In genomic region chr22:23760056-23760455, GRCh38 we compare ENCODE assay signal across 18 cellular contexts. TPM values are rescaled to one million over a fixed set of nuclear protein-coding genes. Genes with fewer than 3 reads are reported as not detected.
DNase-seq lines count a peak whose midpoint lies in the region; ATAC-seq, FAIRE-seq and TF ChIP-seq lines count a peak whose summit lies in the region.
"Had no signal": no experiment of that assay in that cellular context is flagged by ENCODE, and none has a peak within 500 bp of the region (broad histone marks: within the 10 kb centered on the region; RNA-seq: fewer than 3 reads in every experiment).

No MANE protein-coding gene starts in this region.

- ATAC-seq in K562 (no peak), GM19452 (IDR thresholded peaks at IDR 0.05; ENCODE audit: unreplicated experiment) (no peak)

- H3K9ac ChIP-seq in K562 (ENCODE audit: insufficient read depth in 1 of 2, low read depth in 2 of 2, low read length in 2 of 2) = no peak overlapping the region
- no peak overlapping the region for H3K9ac ChIP-seq in neural progenitor cell

- H3K4me2 ChIP-seq in K562 (ENCODE audit: insufficient read depth, low read length) = no peak overlapping the region
- H3K4me2 ChIP-seq in neural progenitor cell = no peak overlapping the region

- H3F3A ChIP-seq in neural progenitor cell (ENCODE audit: low read depth) = peaks cover 19% of the 10 kb centered on the region

- no peaks in the 10 kb centered on the region for H3K27me3 Mint-ChIP-seq in activated naive CD4-positive, alpha-beta T cell treated with anti-CD3 and anti-CD28 coated beads, Interleukin-2, amount 50 U/mL, for 24 hours
- peaks cover 4% of the 10 kb centered on the region for H3K27me3 Mint-ChIP-seq in neural progenitor cell (ENCODE audit: insufficient read depth, low read depth)
- H3K27me3 Mint-ChIP-seq: CD4-positive, alpha-beta T cell had no signal

- FAIRE-seq in K562 (lab: Jason Lieb, UNC) = no peak
- FAIRE-seq: GM12892 had no signal

- no peak for TF ChIP-seq EP300 in K562 (IDR thresholded peaks at IDR 0.05; ENCODE audit: low read length)

- H2AFZ ChIP-seq in K562 (ENCODE audit: low read depth, low read length) = no peak overlapping the region
- no peak overlapping the region for H2AFZ ChIP-seq in neural progenitor cell (replicated peaks)

- H3K4me3 ChIP-seq in K562 = no peak overlapping the region
- H3K4me3 ChIP-seq in neural progenitor cell = no peak overlapping the region

- no peaks in the 10 kb centered on the region for H3K9me3 Mint-ChIP-seq in activated naive CD4-positive, alpha-beta T cell treated with anti-CD3 and anti-CD28 coated beads, Interleukin-2, amount 50 U/mL, for 24 hours
- H3K9me3 Mint-ChIP-seq in neural progenitor cell = no peaks in the 10 kb centered on the region
- H3K9me3 Mint-ChIP-seq: CD4-positive, alpha-beta T cell; H9 had no signal

- WGBS in K562 (ENCODE audit: insufficient coverage, low coverage, missing lambda C conversion rate) = 38% methylated on average over 5 of the region's 6 CpGs

- no peak for TF ChIP-seq POLR2A in K562 (conservative IDR thresholded peaks at IDR 0.05)

- H4K20me1 ChIP-seq in K562 (replicated peaks; ENCODE audit: control insufficient read depth, insufficient read depth, low read length) (peaks cover 14% of the 10 kb centered on the region), neural progenitor cell (ENCODE audit: low read depth) (no peaks in the 10 kb centered on the region)

- peaks cover 6% of the 10 kb centered on the region for H3K9me1 ChIP-seq in K562 (ENCODE audit: control insufficient read depth, insufficient read depth, low read length)

- CTCF ChIA-PET in K562 (lab: Yijun Ruan, JAX; ENCODE audit: low intra/inter-chr PET ratio) = no interaction called here

- intact Hi-C loops in K562 (cut with micrococcal nuclease) = loop anchor here (10.0 kb wide), 1 partner anchor 135 kb away; no protein-coding TSS in a partner anchor

- POLR2A ChIA-PET in K562 (lab: Yijun Ruan, JAX) = interaction anchor here (0.8 to 1.3 kb wide), 2 partner anchors 9 to 17 kb away, joined by 4 read pairs; partner anchors contain the start of gene ZNF70

- H3K4me1 ChIP-seq in K562 (replicated peaks in 1 of 2; ENCODE audit: control insufficient read depth in 2 of 2, insufficient read depth in 2 of 2, low read length in 2 of 2) (peaks cover 17 to 24% of the 10 kb centered on the region in 2 experiments; a peak in 4 of 5 replicates), neural progenitor cell (peaks cover 14% of the 10 kb centered on the region)

- no peaks in the 10 kb centered on the region for H3K27me3 ChIP-seq in K562 (ENCODE audit: control insufficient read depth in 2 of 2, insufficient read depth in 2 of 2, low read length in 2 of 2)
- H3K27me3 ChIP-seq in neural progenitor cell = no peaks in the 10 kb centered on the region

- in situ Hi-C loops in K562 (cut with MboI) = no loop called here

- no TSS peak for BruUV-seq in K562 (replicated peaks; lab: Mats Ljungman, UMichigan)

- no peaks in the 10 kb centered on the region for H3K9me3 ChIP-seq in K562 (replicated peaks; ENCODE audit: control insufficient read depth, insufficient read depth, low read depth, low read length)
- H3K9me3 ChIP-seq in neural progenitor cell (ENCODE audit: low read depth) = no peaks in the 10 kb centered on the region

- H3K27ac ChIP-seq in K562 (ENCODE audit: extremely low read depth, low read depth, low read length) (no peak overlapping the region), neural progenitor cell (no peak overlapping the region)

- no peaks in the 10 kb centered on the region for H3K36me3 Mint-ChIP-seq in activated naive CD4-positive, alpha-beta T cell treated with anti-CD3 and anti-CD28 coated beads, Interleukin-2, amount 50 U/mL, for 24 hours
- no peaks in the 10 kb centered on the region for H3K36me3 Mint-ChIP-seq in neural progenitor cell

- no peak for DNase-seq in activated naive CD4-positive, alpha-beta T cell treated with Interleukin-2 at 50 U/mL for 16 hours
- no peak for DNase-seq in K562 (ENCODE audit: extremely low read depth in 1 of 4, low spot score in 3 of 4)
- no peak for DNase-seq in neural progenitor cell (ENCODE audit: low spot score)
- no peak for DNase-seq in NCI-H82 (lab: John Stamatoyannopoulos, UW)
- DNase-seq in NCI-H146 treated with DMSO at 0.1 percent for 48 hours (lab: John Stamatoyannopoulos, UW; ENCODE audit: unreplicated experiment) = no peak
- no peak for DNase-seq in ureter (ENCODE audit: low spot score)
- DNase-seq: 8988T; AML-193; C1 segment of cervical spinal cord; CD4-positive, alpha-beta T cell; DMS79; GOT3; H9 had no signal

- peaks cover 14% of the 10 kb centered on the region for H3K36me3 ChIP-seq in K562 (ENCODE audit: control insufficient read depth, insufficient read depth, low read length)
- no peaks in the 10 kb centered on the region for H3K36me3 ChIP-seq in neural progenitor cell

- no peak overlapping the region for H3K4me3 Mint-ChIP-seq in activated naive CD4-positive, alpha-beta T cell treated with anti-CD3 and anti-CD28 coated beads, Interleukin-2, amount 50 U/mL, for 24 hours
- H3K4me3 Mint-ChIP-seq in neural progenitor cell = no peak overlapping the region
- H3K4me3 Mint-ChIP-seq: CD4-positive, alpha-beta T cell; H9 had no signal

- H3K79me2 ChIP-seq in K562 (ENCODE audit: control insufficient read depth, insufficient read depth, low read length) = peaks cover 3% of the 10 kb centered on the region; the same call in 1 of the 3 replicates
- H3K79me2 ChIP-seq in neural progenitor cell (ENCODE audit: low read depth) = no peaks in the 10 kb centered on the region

- TF ChIP-seq CTCF in K562 (IDR thresholded peaks at IDR 0.05 in 2 of 3, conservative IDR thresholded peaks at IDR 0.05 in 1 of 3; ENCODE audit: insufficient read depth in 2 of 3, low read depth in 1 of 3, low read length in 3 of 3) (no peak), neural progenitor cell (IDR thresholded peaks at IDR 0.05) (no peak)

- peaks cover 26% of the 10 kb centered on the region for H3K4me1 Mint-ChIP-seq in activated naive CD4-positive, alpha-beta T cell treated with anti-CD3 and anti-CD28 coated beads, Interleukin-2, amount 50 U/mL, for 24 hours
- peaks cover 27% of the 10 kb centered on the region for H3K4me1 Mint-ChIP-seq in neural progenitor cell

- peak overlapping the region; percentile 42 for H3K27ac Mint-ChIP-seq in activated naive CD4-positive, alpha-beta T cell treated with anti-CD3 and anti-CD28 coated beads, Interleukin-2, amount 50 U/mL, for 24 hours
- H3K27ac Mint-ChIP-seq in neural progenitor cell = peak overlapping the region; percentile 65
- H3K27ac Mint-ChIP-seq: CD4-positive, alpha-beta T cell; H9 had no signal

- TF ChIP-seq RAD21 in K562 (CRISPR knock-in tag; conservative IDR thresholded peaks at IDR 0.05 in 1 of 2, IDR thresholded peaks at IDR 0.05 in 1 of 2) = no peak

RNA-seq across cellular contexts. Expression of gene C22orf15, which starts 2.7 kb away (rescaled TPM):
- not detected in 2 replicates for total RNA-seq in K562 (2011; cell fraction: chromatin; rRNA removed; ENCODE audit: low replicate concordance)
- total RNA-seq in K562 (2011; cell fraction: nucleolus; rRNA removed) = not detected in 2 replicates
- total RNA-seq in K562 (2011; cell fraction: nucleoplasm; rRNA removed) = not detected in 2 replicates
- total RNA-seq in K562 (2014; rRNA removed) (not detected in 2 replicates), K562 (2014; rRNA removed; fragmentation: Illumina TruSeq; extraction: Trizol) (not detected in 2 replicates), K562 (2015; rRNA removed; fragmentation: Illumina TruSeq; extraction: Trizol) (not detected in 2 replicates), K562 (2021) (not detected in 2 replicates), neural progenitor cell (ENCODE audit: low replicate concordance) (0.56 and 3.0 TPM in 2 replicates), ureter (0.18 TPM)
- polyA plus RNA-seq in K562 (2011; rRNA removed) (not detected in 2 replicates), K562 (2014; fragmentation: Illumina TruSeq; extraction: Trizol) (not detected in 2 replicates), K562 (2014; fragmentation: Nextera tagmentation; extraction: Ambion mirVana) (not detected), K562 (2014; rRNA removed) (0.07 TPM in 1 of 2 replicates, not detected in the other)
- polyA plus RNA-seq in K562 (2011; cell fraction: cytosol; rRNA removed) = not detected in 2 replicates
- not detected in 2 replicates for polyA plus RNA-seq in K562 (2011; cell fraction: nucleus; rRNA removed)
- polyA plus RNA-seq in K562 (2012) = 0.21 and 0.57 TPM in 2 replicates
- polyA minus RNA-seq in K562 (2011; rRNA and poly(A)+ RNA removed) = not detected in 2 replicates
- not detected in 2 replicates for polyA minus RNA-seq in K562 (2011; cell fraction: cytosol; rRNA and poly(A)+ RNA removed)
- not detected in 2 replicates for polyA minus RNA-seq in K562 (2011; cell fraction: nucleus; rRNA and poly(A)+ RNA removed)
- total RNA-seq: G401, HT-29 had no signal

RNA-seq across cellular contexts. Expression of gene VPREB3, which starts 5.8 kb away (rescaled TPM):
- total RNA-seq in K562 (2011; cell fraction: chromatin; rRNA removed; ENCODE audit: low replicate concordance) = not detected in 2 replicates
- total RNA-seq in K562 (2011; cell fraction: nucleolus; rRNA removed) = not detected in 2 replicates
- total RNA-seq in K562 (2011; cell fraction: nucleoplasm; rRNA removed) = not detected in 2 replicates
- total RNA-seq in K562 (2014; rRNA removed) (not detected in 2 replicates), K562 (2014; rRNA removed; fragmentation: Illumina TruSeq; extraction: Trizol) (not detected in 2 replicates), K562 (2015; rRNA removed; fragmentation: Illumina TruSeq; extraction: Trizol) (not detected in 2 replicates), K562 (2021) (0.71 TPM in 1 of 2 replicates, not detected in the other), neural progenitor cell (ENCODE audit: low replicate concordance) (not detected in 2 replicates), ureter (not detected)
- polyA plus RNA-seq in K562 (2011; rRNA removed) (0.20 TPM in 1 of 2 replicates, not detected in the other), K562 (2014; fragmentation: Illumina TruSeq; extraction: Trizol) (not detected in 2 replicates), K562 (2014; fragmentation: Nextera tagmentation; extraction: Ambion mirVana) (under 1 TPM in 1 of 2 experiments, not detected in 1; 0.14 TPM), K562 (2014; rRNA removed) (not detected in 2 replicates)
- not detected in 2 replicates for polyA plus RNA-seq in K562 (2011; cell fraction: cytosol; rRNA removed)
- 0.41 TPM in 1 of 2 replicates, not detected in the other for polyA plus RNA-seq in K562 (2011; cell fraction: nucleus; rRNA removed)
- 0.14 and 0.50 TPM in 2 replicates for polyA plus RNA-seq in K562 (2012)
- polyA minus RNA-seq in K562 (2011; rRNA and poly(A)+ RNA removed) = not detected in 2 replicates
- not detected in 2 replicates for polyA minus RNA-seq in K562 (2011; cell fraction: cytosol; rRNA and poly(A)+ RNA removed)
- polyA minus RNA-seq in K562 (2011; cell fraction: nucleus; rRNA and poly(A)+ RNA removed) = not detected in 2 replicates
- total RNA-seq: CD4-positive, alpha-beta T cell; G401; HT-29 had no signal

RNA-seq across cellular contexts. Expression of gene CHCHD10, which starts 7.7 kb away (rescaled TPM):
- total RNA-seq in K562 (2011; cell fraction: chromatin; rRNA removed; ENCODE audit: low replicate concordance) = 6.7 and 22.5 TPM in 2 replicates
- total RNA-seq in K562 (2011; cell fraction: nucleolus; rRNA removed) = 36.1 and 36.9 TPM in 2 replicates
- total RNA-seq in K562 (2011; cell fraction: nucleoplasm; rRNA removed) = 31.7 and 48.8 TPM in 2 replicates
- total RNA-seq in K562 (2014; rRNA removed) (84.9 and 214 TPM in 2 replicates), K562 (2014; rRNA removed; fragmentation: Illumina TruSeq; extraction: Trizol) (76.4 and 102 TPM in 2 replicates), K562 (2015; rRNA removed; fragmentation: Illumina TruSeq; extraction: Trizol) (124 and 130 TPM in 2 replicates), K562 (2021) (270 and 292 TPM in 2 replicates), neural progenitor cell (ENCODE audit: low replicate concordance) (0.53 and 9.1 TPM in 2 replicates), ureter (232 TPM)
- polyA plus RNA-seq in K562 (2011; rRNA removed) (51.1 and 51.8 TPM in 2 replicates), K562 (2014; fragmentation: Illumina TruSeq; extraction: Trizol) (157 and 178 TPM in 2 replicates), K562 (2014; fragmentation: Nextera tagmentation; extraction: Ambion mirVana) (10 to 100 TPM; 15.2 to 41.0 TPM), K562 (2014; rRNA removed) (159 and 170 TPM in 2 replicates)
- polyA plus RNA-seq in K562 (2011; cell fraction: cytosol; rRNA removed) = 124 and 209 TPM in 2 replicates
- 58.5 and 83.9 TPM in 2 replicates for polyA plus RNA-seq in K562 (2011; cell fraction: nucleus; rRNA removed)
- polyA plus RNA-seq in K562 (2012) = 252 and 257 TPM in 2 replicates
- 17.5 and 34.7 TPM in 2 replicates for polyA minus RNA-seq in K562 (2011; rRNA and poly(A)+ RNA removed)
- 133 and 155 TPM in 2 replicates for polyA minus RNA-seq in K562 (2011; cell fraction: cytosol; rRNA and poly(A)+ RNA removed)
- 8.6 and 19.1 TPM in 2 replicates for polyA minus RNA-seq in K562 (2011; cell fraction: nucleus; rRNA and poly(A)+ RNA removed)
- total RNA-seq: G401 had no signal

RNA-seq across cellular contexts. Expression of gene ZNF70, which starts 9.1 kb away (rescaled TPM):
- total RNA-seq in K562 (2011; cell fraction: chromatin; rRNA removed; ENCODE audit: low replicate concordance) = 8.5 and 13.1 TPM in 2 replicates
- 4.9 and 5.3 TPM in 2 replicates for total RNA-seq in K562 (2011; cell fraction: nucleolus; rRNA removed)
- 8.3 and 11.4 TPM in 2 replicates for total RNA-seq in K562 (2011; cell fraction: nucleoplasm; rRNA removed)
- total RNA-seq in K562 (2014; rRNA removed) (1.4 and 1.8 TPM in 2 replicates), K562 (2014; rRNA removed; fragmentation: Illumina TruSeq; extraction: Trizol) (2.3 TPM in 2 replicates), K562 (2015; rRNA removed; fragmentation: Illumina TruSeq; extraction: Trizol) (2.4 and 2.5 TPM in 2 replicates), K562 (2021) (3.2 and 3.3 TPM in 2 replicates), neural progenitor cell (ENCODE audit: low replicate concordance) (3.9 and 4.6 TPM in 2 replicates), ureter (9.0 TPM)
- polyA plus RNA-seq in K562 (2011; rRNA removed) (0.57 and 0.58 TPM in 2 replicates), K562 (2014; fragmentation: Illumina TruSeq; extraction: Trizol) (1.3 and 1.5 TPM in 2 replicates), K562 (2014; fragmentation: Nextera tagmentation; extraction: Ambion mirVana) (under 1 TPM; 0.14 to 0.18 TPM), K562 (2014; rRNA removed) (1.1 and 1.3 TPM in 2 replicates)
- 0.72 and 0.84 TPM in 2 replicates for polyA plus RNA-seq in K562 (2011; cell fraction: cytosol; rRNA removed)
- 2.0 and 2.6 TPM in 2 replicates for polyA plus RNA-seq in K562 (2011; cell fraction: nucleus; rRNA removed)
- polyA plus RNA-seq in K562 (2012) = 0.99 and 1.2 TPM in 2 replicates
- 1.2 and 1.5 TPM in 2 replicates for polyA minus RNA-seq in K562 (2011; rRNA and poly(A)+ RNA removed)
- 1.5 and 1.7 TPM in 2 replicates for polyA minus RNA-seq in K562 (2011; cell fraction: cytosol; rRNA and poly(A)+ RNA removed)
- 1.3 and 2.1 TPM in 2 replicates for polyA minus RNA-seq in K562 (2011; cell fraction: nucleus; rRNA and poly(A)+ RNA removed)
- total RNA-seq: G401 had no signal

RNA-seq across cellular contexts. Expression of gene MMP11, which starts 12.6 kb away (rescaled TPM):
- total RNA-seq in K562 (2011; cell fraction: chromatin; rRNA removed; ENCODE audit: low replicate concordance) = 1.4 and 1.9 TPM in 2 replicates
- total RNA-seq in K562 (2011; cell fraction: nucleolus; rRNA removed) = 2.0 and 2.7 TPM in 2 replicates
- total RNA-seq in K562 (2011; cell fraction: nucleoplasm; rRNA removed) = 1.6 and 3.4 TPM in 2 replicates
- total RNA-seq in K562 (2014; rRNA removed) = 0.57 and 1.4 TPM in 2 replicates
- total RNA-seq in K562 (2014; rRNA removed; fragmentation: Illumina TruSeq; extraction: Trizol) = 0.13 and 0.25 TPM in 2 replicates
- 0.14 and 0.15 TPM in 2 replicates for total RNA-seq in K562 (2015; rRNA removed; fragmentation: Illumina TruSeq; extraction: Trizol)
- 0.58 and 1.4 TPM in 2 replicates for total RNA-seq in K562 (2021)
- 1.1 and 1.3 TPM in 2 replicates for polyA plus RNA-seq in K562 (2011; rRNA removed)
- 1.0 and 1.4 TPM in 2 replicates for polyA plus RNA-seq in K562 (2011; cell fraction: cytosol; rRNA removed)
- 2.5 and 3.4 TPM in 2 replicates for polyA plus RNA-seq in K562 (2011; cell fraction: nucleus; rRNA removed)
- 0.51 and 1.1 TPM in 2 replicates for polyA plus RNA-seq in K562 (2012)
- 0.25 and 1.2 TPM in 2 replicates for polyA plus RNA-seq in K562 (2014; fragmentation: Illumina TruSeq; extraction: Trizol)
- not detected for polyA plus RNA-seq in K562 (2014; fragmentation: Nextera tagmentation; extraction: Ambion mirVana)
- polyA plus RNA-seq in K562 (2014; rRNA removed) = 0.40 and 1.8 TPM in 2 replicates
- 0.46 and 0.51 TPM in 2 replicates for polyA minus RNA-seq in K562 (2011; rRNA and poly(A)+ RNA removed)
- polyA minus RNA-seq in K562 (2011; cell fraction: cytosol; rRNA and poly(A)+ RNA removed) = 0.57 TPM in 1 of 2 replicates, not detected in the other
- polyA minus RNA-seq in K562 (2011; cell fraction: nucleus; rRNA and poly(A)+ RNA removed) = 0.78 and 1.2 TPM in 2 replicates
- total RNA-seq in neural progenitor cell (ENCODE audit: low replicate concordance) = 4.1 and 13.7 TPM in 2 replicates
- total RNA-seq in ureter = 1.5 TPM
- total RNA-seq: G401 had no signal
